ENCODE assay signal across 1 cellular context in genomic region chr12:110796952-110797351, GRCh38.
TF ChIP-seq lines count a peak whose summit lies in the region.

No MANE protein-coding gene starts in this region.

TF ChIP-seq in K562, 482 proteins besides CTCF, POLR2A, EP300 and RAD21 (continues in another document):
- TF ChIP-seq MEIS2 (IDR thresholded peaks at IDR 0.05; ENCODE audit: partially characterized antibody) (peak; percentile 74), CTBP1 (IDR thresholded peaks at IDR 0.05; ENCODE audit: borderline replicate concordance) (peak; percentile 64; the same call in 1 of the 2 replicates), CAMTA2 (CRISPR knock-in tag; conservative IDR thresholded peaks at IDR 0.05) (no peak), RBM14 (IDR thresholded peaks at IDR 0.05; ENCODE audit: borderline replicate concordance, insufficient read depth, low read depth, low read length) (no peak), KDM1A (IDR thresholded peaks at IDR 0.05) (peak in 1 of 2 experiments; percentile 33; a peak in 2 of 4 replicates), ZNF146 (CRISPR knock-in tag; IDR thresholded peaks at IDR 0.05; ENCODE audit: unreplicated experiment) (no peak), MAFK (IDR thresholded peaks at IDR 0.05; ENCODE audit: low read length) (peak; percentile 35; the same call in 1 of the 2 replicates), JUND (IDR thresholded peaks at IDR 0.05; ENCODE audit: borderline replicate concordance, low read depth, low read length) (peak; percentile 90), JUND (tag; IDR thresholded peaks at IDR 0.05; ENCODE audit: borderline replicate concordance, low read depth, low read length) (peak; percentile 85; the same call in 2 of the 3 replicates), CBFB (CRISPR knock-in tag; IDR thresholded peaks at IDR 0.05) (no peak), ASH1L (IDR thresholded peaks at IDR 0.05; ENCODE audit: borderline replicate concordance, low read depth, partially characterized antibody) (no peak), MITF (IDR thresholded peaks at IDR 0.05) (no peak), ZNF165 (CRISPR knock-in tag; IDR thresholded peaks at IDR 0.05; ENCODE audit: borderline replicate concordance) (no peak), NFE2 (IDR thresholded peaks at IDR 0.05; ENCODE audit: low read depth) (peak; percentile 58; the same call in 1 of the 2 replicates), FOSL1 (tag; conservative IDR thresholded peaks at IDR 0.05) (peak; percentile 75), CREB1 (IDR thresholded peaks at IDR 0.05) (no peak), CREB1 (CRISPR knock-in tag; IDR thresholded peaks at IDR 0.05) (no peak), ZZZ3 (IDR thresholded peaks at IDR 0.05) (no peak), ZNF431 (CRISPR knock-in tag; IDR thresholded peaks at IDR 0.05) (no peak), NONO (IDR thresholded peaks at IDR 0.05; ENCODE audit: low read depth in 2 of 2, low read length in 1 of 2) (no peak), SIN3B (IDR thresholded peaks at IDR 0.05; ENCODE audit: low read depth) (no peak), XRCC3 (IDR thresholded peaks at IDR 0.05) (no peak), DACH1 (IDR thresholded peaks at IDR 0.05; ENCODE audit: partially characterized antibody) (no peak), SREBF2 (CRISPR knock-in tag; IDR thresholded peaks at IDR 0.05) (no peak), SP1 (CRISPR knock-in tag; IDR thresholded peaks at IDR 0.05) (no peak), NR3C1 (CRISPR knock-in tag; IDR thresholded peaks at IDR 0.05) (no peak), NCOA2 (IDR thresholded peaks at IDR 0.05; ENCODE audit: partially characterized antibody in 2 of 2) (no peak), KLF13 (tag; IDR thresholded peaks at IDR 0.05; ENCODE audit: borderline replicate concordance, low read depth) (no peak), HDAC2 (IDR thresholded peaks at IDR 0.05) (no peak), ZNF584 (CRISPR knock-in tag; IDR thresholded peaks at IDR 0.05; ENCODE audit: low read depth) (no peak), C11orf30 (IDR thresholded peaks at IDR 0.05; ENCODE audit: low read depth) (peak; percentile 82), ZBTB8A (IDR thresholded peaks at IDR 0.05; ENCODE audit: partially characterized antibody) (no peak), HDAC3 (IDR thresholded peaks at IDR 0.05; ENCODE audit: borderline replicate concordance, partially characterized antibody) (no peak), USF2 (CRISPR knock-in tag; IDR thresholded peaks at IDR 0.05) (no peak), SRSF7 (optimal IDR thresholded peaks at IDR 0.05; ENCODE audit: low read depth, low read length) (no peak), DPF2 (IDR thresholded peaks at IDR 0.05) (peak; percentile 47; the same call in 1 of the 2 replicates), ZC3H8 (IDR thresholded peaks at IDR 0.05) (no peak), MCM5 (IDR thresholded peaks at IDR 0.05; ENCODE audit: low read depth) (no peak), RAD51 (IDR thresholded peaks at IDR 0.05; ENCODE audit: borderline replicate concordance, low read depth) (no peak), SRSF1 (IDR thresholded peaks at IDR 0.05; ENCODE audit: low read depth, low read length) (no peak), PKNOX1 (IDR thresholded peaks at IDR 0.05) (peak; percentile 95), HOXB6 (CRISPR knock-in tag; IDR thresholded peaks at IDR 0.05; ENCODE audit: borderline replicate concordance) (no peak), MAFG (tag; conservative IDR thresholded peaks at IDR 0.05) (peak; percentile 77), JUN (IDR thresholded peaks at IDR 0.05; ENCODE audit: borderline replicate concordance, low read depth, low read length) (peak; percentile 81), JUN (CRISPR knock-in tag; IDR thresholded peaks at IDR 0.05; ENCODE audit: borderline replicate concordance) (no peak), PHF8 (IDR thresholded peaks at IDR 0.05; ENCODE audit: borderline replicate concordance, low read length) (no peak), POLR2B (IDR thresholded peaks at IDR 0.05; ENCODE audit: low read depth, partially characterized antibody) (no peak), RCOR1 (IDR thresholded peaks at IDR 0.05; ENCODE audit: borderline replicate concordance in 1 of 2, low read depth in 2 of 2, low read length in 2 of 2) (peak in 1 of 2 experiments; percentile 28; a peak in 1 of 4 replicates), MAZ (CRISPR knock-in tag; conservative IDR thresholded peaks at IDR 0.05 in 1 of 2, IDR thresholded peaks at IDR 0.05 in 1 of 2) (no peak), ZNF445 (CRISPR knock-in tag; IDR thresholded peaks at IDR 0.05; ENCODE audit: low read depth) (no peak), TBL1XR1 (IDR thresholded peaks at IDR 0.05; ENCODE audit: low read length in 2 of 2) (no peak), FOXP1 (CRISPR knock-in tag; IDR thresholded peaks at IDR 0.05) (no peak), DMBX1 (CRISPR knock-in tag; IDR thresholded peaks at IDR 0.05; ENCODE audit: borderline replicate concordance) (no peak), JUNB (CRISPR knock-in tag; conservative IDR thresholded peaks at IDR 0.05) (0 out of 2 replicates have a peak, but pooled peaks have one; percentile 32), NFE2L1 (tag; IDR thresholded peaks at IDR 0.05; ENCODE audit: borderline replicate concordance, low read depth) (peak; percentile 26; the same call in 1 of the 2 replicates), ZNF316 (IDR thresholded peaks at IDR 0.05) (peak; percentile 84)
- TF ChIP-seq, protein P1, sequence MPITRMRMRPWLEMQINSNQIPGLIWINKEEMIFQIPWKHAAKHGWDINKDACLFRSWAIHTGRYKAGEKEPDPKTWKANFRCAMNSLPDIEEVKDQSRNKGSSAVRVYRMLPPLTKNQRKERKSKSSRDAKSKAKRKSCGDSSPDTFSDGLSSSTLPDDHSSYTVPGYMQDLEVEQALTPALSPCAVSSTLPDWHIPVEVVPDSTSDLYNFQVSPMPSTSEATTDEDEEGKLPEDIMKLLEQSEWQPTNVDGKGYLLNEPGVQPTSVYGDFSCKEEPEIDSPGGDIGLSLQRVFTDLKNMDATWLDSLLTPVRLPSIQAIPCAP (CRISPR knock-in tag; IDR thresholded peaks at IDR 0.05; ENCODE audit: borderline replicate concordance), result no peak
- TF ChIP-seq, protein P2, sequence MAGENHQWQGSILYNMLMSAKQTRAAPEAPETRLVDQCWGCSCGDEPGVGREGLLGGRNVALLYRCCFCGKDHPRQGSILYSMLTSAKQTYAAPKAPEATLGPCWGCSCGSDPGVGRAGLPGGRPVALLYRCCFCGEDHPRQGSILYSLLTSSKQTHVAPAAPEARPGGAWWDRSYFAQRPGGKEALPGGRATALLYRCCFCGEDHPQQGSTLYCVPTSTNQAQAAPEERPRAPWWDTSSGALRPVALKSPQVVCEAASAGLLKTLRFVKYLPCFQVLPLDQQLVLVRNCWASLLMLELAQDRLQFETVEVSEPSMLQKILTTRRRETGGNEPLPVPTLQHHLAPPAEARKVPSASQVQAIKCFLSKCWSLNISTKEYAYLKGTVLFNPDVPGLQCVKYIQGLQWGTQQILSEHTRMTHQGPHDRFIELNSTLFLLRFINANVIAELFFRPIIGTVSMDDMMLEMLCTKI (IDR thresholded peaks at IDR 0.05; ENCODE audit: partially characterized antibody), result no peak
- TF ChIP-seq, protein P3, sequence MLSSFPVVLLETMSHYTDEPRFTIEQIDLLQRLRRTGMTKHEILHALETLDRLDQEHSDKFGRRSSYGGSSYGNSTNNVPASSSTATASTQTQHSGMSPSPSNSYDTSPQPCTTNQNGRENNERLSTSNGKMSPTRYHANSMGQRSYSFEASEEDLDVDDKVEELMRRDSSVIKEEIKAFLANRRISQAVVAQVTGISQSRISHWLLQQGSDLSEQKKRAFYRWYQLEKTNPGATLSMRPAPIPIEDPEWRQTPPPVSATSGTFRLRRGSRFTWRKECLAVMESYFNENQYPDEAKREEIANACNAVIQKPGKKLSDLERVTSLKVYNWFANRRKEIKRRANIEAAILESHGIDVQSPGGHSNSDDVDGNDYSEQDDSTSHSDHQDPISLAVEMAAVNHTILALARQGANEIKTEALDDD (IDR thresholded peaks at IDR 0.05), result no peak
- TF ChIP-seq, protein P4, sequence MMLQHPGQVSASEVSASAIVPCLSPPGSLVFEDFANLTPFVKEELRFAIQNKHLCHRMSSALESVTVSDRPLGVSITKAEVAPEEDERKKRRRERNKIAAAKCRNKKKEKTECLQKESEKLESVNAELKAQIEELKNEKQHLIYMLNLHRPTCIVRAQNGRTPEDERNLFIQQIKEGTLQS (IDR thresholded peaks at IDR 0.05), result peak; percentile 95
- TF ChIP-seq, protein P4 (CRISPR knock-in tag; conservative IDR thresholded peaks at IDR 0.05), result no peak
- TF ChIP-seq, protein P5, sequence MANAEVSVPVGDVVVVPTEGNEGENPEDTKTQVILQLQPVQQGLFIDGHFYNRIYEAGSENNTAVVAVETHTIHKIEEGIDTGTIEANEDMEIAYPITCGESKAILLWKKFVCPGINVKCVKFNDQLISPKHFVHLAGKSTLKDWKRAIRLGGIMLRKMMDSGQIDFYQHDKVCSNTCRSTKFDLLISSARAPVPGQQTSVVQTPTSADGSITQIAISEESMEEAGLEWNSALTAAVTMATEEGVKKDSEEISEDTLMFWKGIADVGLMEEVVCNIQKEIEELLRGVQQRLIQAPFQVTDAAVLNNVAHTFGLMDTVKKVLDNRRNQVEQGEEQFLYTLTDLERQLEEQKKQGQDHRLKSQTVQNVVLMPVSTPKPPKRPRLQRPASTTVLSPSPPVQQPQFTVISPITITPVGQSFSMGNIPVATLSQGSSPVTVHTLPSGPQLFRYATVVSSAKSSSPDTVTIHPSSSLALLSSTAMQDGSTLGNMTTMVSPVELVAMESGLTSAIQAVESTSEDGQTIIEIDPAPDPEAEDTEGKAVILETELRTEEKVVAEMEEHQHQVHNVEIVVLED (CRISPR knock-in tag; IDR thresholded peaks at IDR 0.05), result no peak
- TF ChIP-seq, protein P6, sequence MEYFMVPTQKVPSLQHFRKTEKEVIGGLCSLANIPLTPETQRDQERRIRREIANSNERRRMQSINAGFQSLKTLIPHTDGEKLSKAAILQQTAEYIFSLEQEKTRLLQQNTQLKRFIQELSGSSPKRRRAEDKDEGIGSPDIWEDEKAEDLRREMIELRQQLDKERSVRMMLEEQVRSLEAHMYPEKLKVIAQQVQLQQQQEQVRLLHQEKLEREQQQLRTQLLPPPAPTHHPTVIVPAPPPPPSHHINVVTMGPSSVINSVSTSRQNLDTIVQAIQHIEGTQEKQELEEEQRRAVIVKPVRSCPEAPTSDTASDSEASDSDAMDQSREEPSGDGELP (CRISPR knock-in tag; IDR thresholded peaks at IDR 0.05; ENCODE audit: borderline replicate concordance), result no peak
- TF ChIP-seq, protein P7, sequence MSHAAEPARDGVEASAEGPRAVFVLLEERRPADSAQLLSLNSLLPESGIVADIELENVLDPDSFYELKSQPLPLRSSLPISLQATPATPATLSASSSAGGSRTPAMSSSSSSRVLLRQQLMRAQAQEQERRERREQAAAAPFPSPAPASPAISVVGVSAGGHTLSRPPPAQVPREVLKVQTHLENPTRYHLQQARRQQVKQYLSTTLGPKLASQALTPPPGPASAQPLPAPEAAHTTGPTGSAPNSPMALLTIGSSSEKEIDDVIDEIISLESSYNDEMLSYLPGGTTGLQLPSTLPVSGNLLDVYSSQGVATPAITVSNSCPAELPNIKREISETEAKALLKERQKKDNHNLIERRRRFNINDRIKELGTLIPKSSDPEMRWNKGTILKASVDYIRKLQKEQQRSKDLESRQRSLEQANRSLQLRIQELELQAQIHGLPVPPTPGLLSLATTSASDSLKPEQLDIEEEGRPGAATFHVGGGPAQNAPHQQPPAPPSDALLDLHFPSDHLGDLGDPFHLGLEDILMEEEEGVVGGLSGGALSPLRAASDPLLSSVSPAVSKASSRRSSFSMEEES (CRISPR knock-in tag; IDR thresholded peaks at IDR 0.05), result no peak
- TF ChIP-seq, protein P8, sequence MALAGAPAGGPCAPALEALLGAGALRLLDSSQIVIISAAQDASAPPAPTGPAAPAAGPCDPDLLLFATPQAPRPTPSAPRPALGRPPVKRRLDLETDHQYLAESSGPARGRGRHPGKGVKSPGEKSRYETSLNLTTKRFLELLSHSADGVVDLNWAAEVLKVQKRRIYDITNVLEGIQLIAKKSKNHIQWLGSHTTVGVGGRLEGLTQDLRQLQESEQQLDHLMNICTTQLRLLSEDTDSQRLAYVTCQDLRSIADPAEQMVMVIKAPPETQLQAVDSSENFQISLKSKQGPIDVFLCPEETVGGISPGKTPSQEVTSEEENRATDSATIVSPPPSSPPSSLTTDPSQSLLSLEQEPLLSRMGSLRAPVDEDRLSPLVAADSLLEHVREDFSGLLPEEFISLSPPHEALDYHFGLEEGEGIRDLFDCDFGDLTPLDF (CRISPR knock-in tag; IDR thresholded peaks at IDR 0.05), result no peak
